Comparison of ENCODE assay signal across 2 cellular contexts in the genomic region with DNA sequence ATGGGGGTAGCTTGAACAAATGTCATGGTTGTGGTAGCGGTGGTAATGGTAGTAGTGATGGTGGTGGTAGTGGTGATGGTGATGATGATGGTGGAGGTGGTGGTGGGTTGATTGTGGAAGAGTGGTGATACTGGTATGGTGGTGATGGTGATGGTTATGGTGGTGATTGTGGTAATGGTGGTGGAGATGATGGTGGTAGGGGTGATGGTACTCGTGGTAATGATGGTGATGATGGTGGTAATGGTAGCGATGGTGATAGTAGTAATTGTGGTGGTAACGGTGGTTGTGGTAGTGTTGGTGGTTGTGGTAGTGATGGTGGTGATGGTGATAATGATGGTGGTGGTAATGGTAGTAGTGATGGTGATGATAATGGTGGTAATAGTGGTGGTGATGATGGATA.
TF ChIP-seq lines count a peak whose summit lies in the region.

No MANE protein-coding gene starts in this region.

TF ChIP-seq in H1, 55 proteins besides CTCF, POLR2A, EP300 and RAD21 (continued from another document):
- TF ChIP-seq CHD2 (IDR thresholded peaks at IDR 0.05; ENCODE audit: low read length) = no peak
- no peak for TF ChIP-seq RFX5 (IDR thresholded peaks at IDR 0.05; ENCODE audit: borderline replicate concordance, low read depth, low read length)
- no peak for TF ChIP-seq CHD1 (IDR thresholded peaks at IDR 0.05; ENCODE audit: low read depth, low read length)
- TF ChIP-seq E2F6 (IDR thresholded peaks at IDR 0.05) = no peak
- no peak for TF ChIP-seq KDM1A (IDR thresholded peaks at IDR 0.05; ENCODE audit: borderline replicate concordance, low read length)
- TF ChIP-seq TCF12 (IDR thresholded peaks at IDR 0.05; ENCODE audit: low read depth, low read length) = no peak
- no peak for TF ChIP-seq CREB1 (IDR thresholded peaks at IDR 0.05)
- no peak for TF ChIP-seq MAFK (IDR thresholded peaks at IDR 0.05; ENCODE audit: low read depth, low read length)
- TF ChIP-seq ZNF274 (IDR thresholded peaks at IDR 0.05; ENCODE audit: borderline replicate concordance, extremely low read depth, low read length) = no peak
- no peak for TF ChIP-seq HDAC6 (IDR thresholded peaks at IDR 0.05; ENCODE audit: low read depth, low read length)
TF ChIP-seq in H1: peak in this region for 0.

TF ChIP-seq in SK-N-SH treated with all-trans-retinoic acid at 6 μM for 48 hours, 23 proteins besides CTCF, POLR2A, EP300 and RAD21 (continued from another document):
- no peak for TF ChIP-seq CSRNP3 (CRISPR knock-in tag; IDR thresholded peaks at IDR 0.05)
- TF ChIP-seq ZNF8 (CRISPR knock-in tag; IDR thresholded peaks at IDR 0.05) = no peak
- TF ChIP-seq RARB (CRISPR knock-in tag; IDR thresholded peaks at IDR 0.05) = no peak
- no peak for TF ChIP-seq ISL1 (CRISPR knock-in tag; IDR thresholded peaks at IDR 0.05)
- TF ChIP-seq ZC3H10 (CRISPR knock-in tag; IDR thresholded peaks at IDR 0.05) = no peak
- no peak for TF ChIP-seq PATZ1 (CRISPR knock-in tag; IDR thresholded peaks at IDR 0.05; ENCODE audit: borderline replicate concordance)
- no peak for TF ChIP-seq BACH2 (CRISPR knock-in tag; IDR thresholded peaks at IDR 0.05; ENCODE audit: borderline replicate concordance)
- no peak for TF ChIP-seq ESRRG (CRISPR knock-in tag; IDR thresholded peaks at IDR 0.05)
- no peak for TF ChIP-seq PPARA (CRISPR knock-in tag; IDR thresholded peaks at IDR 0.05; ENCODE audit: borderline replicate concordance)
- no peak for TF ChIP-seq ZNF70 (CRISPR knock-in tag; IDR thresholded peaks at IDR 0.05)
- TF ChIP-seq OSR1 (CRISPR knock-in tag; IDR thresholded peaks at IDR 0.05) = no peak
